11 cellular contexts compared by ENCODE assay signal in the genomic region with DNA sequence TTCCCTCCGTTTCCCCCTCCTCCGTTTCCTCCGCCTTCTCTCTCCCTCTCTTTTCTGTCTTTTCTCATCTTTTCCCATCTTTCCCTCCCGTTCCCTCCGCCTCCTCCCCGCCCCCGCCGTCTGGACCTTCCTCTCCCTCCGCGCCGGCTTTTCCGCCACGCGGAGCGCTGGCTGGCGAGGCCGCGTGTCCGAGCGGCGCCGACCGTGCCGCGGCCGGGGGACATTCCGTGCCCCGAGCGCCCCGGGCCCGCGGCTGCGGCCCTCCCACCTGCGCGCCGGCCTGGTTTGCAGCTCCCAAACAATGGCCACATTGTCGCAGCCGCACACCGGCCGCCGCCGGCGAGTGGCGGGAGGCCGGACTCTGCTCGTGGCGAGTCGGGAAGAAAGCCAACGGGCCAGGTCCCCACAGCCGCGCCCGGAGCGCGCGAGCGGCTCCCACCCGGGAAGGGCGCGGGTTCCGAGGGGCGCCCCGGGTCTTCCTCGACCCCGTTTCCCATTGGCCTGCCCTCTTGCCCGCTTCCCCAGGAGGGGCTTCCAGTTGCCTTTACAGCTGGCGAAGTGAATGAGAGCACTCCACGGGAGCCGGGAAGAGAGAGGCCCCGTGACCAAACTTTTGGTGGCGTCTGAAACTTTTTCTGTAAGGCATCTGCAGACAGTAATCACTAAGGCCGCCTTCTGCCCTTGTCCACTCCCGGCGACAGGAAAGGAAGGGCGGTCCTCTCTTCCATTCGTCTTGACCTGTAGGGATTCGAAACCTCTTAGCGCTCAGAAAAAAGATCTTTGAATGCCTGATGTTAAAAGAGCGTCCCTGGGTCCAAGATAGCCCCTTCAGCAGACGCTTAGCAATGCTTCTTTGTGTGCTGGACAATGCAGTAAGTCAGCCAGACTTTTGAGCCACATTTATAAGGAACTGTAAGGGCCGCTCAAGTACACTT. TPM values are rescaled to one million over a fixed set of nuclear protein-coding genes. Genes with fewer than 3 reads are reported as not detected.
DNase-seq lines count a peak whose midpoint lies in the region; ATAC-seq and TF ChIP-seq lines count a peak whose summit lies in the region.
"Had no signal": no experiment of that assay in that cellular context is flagged by ENCODE, and none has a peak within 500 bp of the region (broad histone marks: within the 10 kb centered on the region; RNA-seq: fewer than 3 reads in every experiment).

No MANE protein-coding gene starts in this region.

- ATAC-seq in heart left ventricle (peak in 2 of 4 donors; percentile 27 to 62), GM21367 (IDR thresholded peaks at IDR 0.05; ENCODE audit: unreplicated experiment) (no peak)

- peak overlapping the region in 11 of 12 donors; percentile 25 to 56 (median 44) for H3K4me3 ChIP-seq in heart left ventricle

- no peaks in the 10 kb centered on the region for H3K9me3 ChIP-seq in heart left ventricle
- H3K9me3 ChIP-seq: uterus had no signal

- intact Hi-C loops in heart left ventricle (cut with DNase I), result no loop called here
- intact Hi-C loops in posterior vena cava (cut with DNase I), result no loop called here

- H3K27me3 ChIP-seq in heart left ventricle, result peaks cover 12 to 72% (median 32%) of the 10 kb centered on the region in 9 donors
- H3K27me3 ChIP-seq: uterus had no signal

- peak overlapping the region in 6 of 12 donors; percentile 4 to 64 (median 30) for H3K27ac ChIP-seq in heart left ventricle

- TF ChIP-seq CTCF in heart left ventricle (IDR thresholded peaks at IDR 0.05), result no peak

- TF ChIP-seq POLR2A in heart left ventricle (IDR thresholded peaks at IDR 0.05), result no peak

- DNase-seq in AG20443 (ENCODE audit: low spot score) (peak; percentile 61), RPMI7951 (ENCODE audit: low read depth) (peak; percentile 30), heart left ventricle (peak in 1 of 5 donors; percentile 48), posterior vena cava (ENCODE audit: low spot score) (peak; percentile 79), ureter (ENCODE audit: low spot score) (no peak), UCSD-AML1 (lab: John Stamatoyannopoulos, UW; ENCODE audit: unreplicated experiment) (no peak), amniotic stem cell (lab: John Stamatoyannopoulos, UW) (no peak)
- DNase-seq: OCI-M1, uterus had no signal

- H3K4me1 ChIP-seq in heart left ventricle, result peaks cover 0 to 23% (median 4%) of the 10 kb centered on the region in 12 donors
- H3K4me1 ChIP-seq: uterus had no signal

- no peaks in the 10 kb centered on the region for H3K36me3 ChIP-seq in heart left ventricle
- H3K36me3 ChIP-seq: uterus had no signal

- 7 to 17% (median 11%) methylated on average over 59 to 80 of the region's 80 CpGs for WGBS in heart left ventricle, 4 donors

RNA-seq across cellular contexts. Expression of a gene that starts 6.1 kb away (rescaled TPM):
- 3.2 and 3.9 TPM in 2 replicates for total RNA-seq in RPMI7951 (2014; rRNA removed; shearing (Covaris generic))
- total RNA-seq in heart left ventricle (1 to 10 TPM in 5 of 9 donors, under 1 TPM in 4; 0.67 to 4.1 (median 1.0) TPM), posterior vena cava (10 to 100 TPM; 13.0 to 21.1 TPM), ureter (9.8 TPM)
- polyA plus RNA-seq in heart left ventricle, result 1 to 10 TPM in 1 of 2 donors, under 1 TPM in 1; 0.30 to 1.4 TPM
- total RNA-seq: pulmonary artery endothelial cell had no signal

Comparison
In these comparisons a context has a peak if more than half of its experiments do, and no peak if none do; other contexts are left out.
1. DNase-seq: peak in AG20443 (single experiment), RPMI7951 (single experiment) and posterior vena cava (single experiment); none in ureter (single experiment), UCSD-AML1 (single experiment) and amniotic stem cell (single experiment).